1 cellular context compared by ENCODE assay signal in the genomic region with DNA sequence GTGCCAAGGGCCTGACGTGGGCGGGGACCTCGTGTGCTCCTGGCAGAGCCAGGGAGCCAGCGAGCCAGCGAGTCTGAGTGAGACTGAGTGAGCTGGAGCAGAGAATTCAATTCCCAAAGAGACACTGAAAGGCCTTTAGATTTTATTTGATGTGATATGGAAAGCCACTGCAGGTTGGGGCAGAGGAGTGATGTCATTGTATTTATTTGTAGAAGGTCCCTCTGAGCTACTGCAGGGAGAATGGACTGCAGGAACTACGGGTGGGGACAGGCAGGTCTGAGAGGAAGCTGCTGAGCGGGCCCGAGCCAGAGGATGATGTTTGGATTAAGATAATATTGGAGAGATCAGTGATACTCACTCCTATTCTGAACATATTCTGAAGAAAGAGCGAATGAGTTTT.
TF ChIP-seq lines count a peak whose summit lies in the region.

No MANE protein-coding gene starts in this region.

TF ChIP-seq in HEK293, 187 proteins besides CTCF, POLR2A, EP300 and RAD21 (continued from another document):
- TF ChIP-seq, protein P1, sequence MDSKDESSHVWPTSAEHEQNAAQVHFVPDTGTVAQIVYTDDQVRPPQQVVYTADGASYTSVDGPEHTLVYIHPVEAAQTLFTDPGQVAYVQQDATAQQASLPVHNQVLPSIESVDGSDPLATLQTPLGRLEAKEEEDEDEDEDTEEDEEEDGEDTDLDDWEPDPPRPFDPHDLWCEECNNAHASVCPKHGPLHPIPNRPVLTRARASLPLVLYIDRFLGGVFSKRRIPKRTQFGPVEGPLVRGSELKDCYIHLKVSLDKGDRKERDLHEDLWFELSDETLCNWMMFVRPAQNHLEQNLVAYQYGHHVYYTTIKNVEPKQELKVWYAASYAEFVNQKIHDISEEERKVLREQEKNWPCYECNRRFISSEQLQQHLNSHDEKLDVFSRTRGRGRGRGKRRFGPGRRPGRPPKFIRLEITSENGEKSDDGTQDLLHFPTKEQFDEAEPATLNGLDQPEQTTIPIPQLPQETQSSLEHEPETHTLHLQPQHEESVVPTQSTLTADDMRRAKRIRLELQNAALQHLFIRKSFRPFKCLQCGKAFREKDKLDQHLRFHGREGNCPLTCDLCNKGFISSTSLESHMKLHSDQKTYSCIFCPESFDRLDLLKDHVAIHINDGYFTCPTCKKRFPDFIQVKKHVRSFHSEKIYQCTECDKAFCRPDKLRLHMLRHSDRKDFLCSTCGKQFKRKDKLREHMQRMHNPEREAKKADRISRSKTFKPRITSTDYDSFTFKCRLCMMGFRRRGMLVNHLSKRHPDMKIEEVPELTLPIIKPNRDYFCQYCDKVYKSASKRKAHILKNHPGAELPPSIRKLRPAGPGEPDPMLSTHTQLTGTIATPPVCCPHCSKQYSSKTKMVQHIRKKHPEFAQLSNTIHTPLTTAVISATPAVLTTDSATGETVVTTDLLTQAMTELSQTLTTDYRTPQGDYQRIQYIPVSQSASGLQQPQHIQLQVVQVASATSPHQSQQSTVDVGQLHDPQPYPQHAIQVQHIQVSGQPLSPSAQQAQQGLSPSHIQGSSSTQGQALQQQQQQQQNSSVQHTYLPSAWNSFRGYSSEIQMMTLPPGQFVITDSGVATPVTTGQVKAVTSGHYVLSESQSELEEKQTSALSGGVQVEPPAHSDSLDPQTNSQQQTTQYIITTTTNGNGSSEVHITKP (tag by site-specific recombination; IDR thresholded peaks at IDR 0.05): peak; percentile 69
- TF ChIP-seq, protein P2, sequence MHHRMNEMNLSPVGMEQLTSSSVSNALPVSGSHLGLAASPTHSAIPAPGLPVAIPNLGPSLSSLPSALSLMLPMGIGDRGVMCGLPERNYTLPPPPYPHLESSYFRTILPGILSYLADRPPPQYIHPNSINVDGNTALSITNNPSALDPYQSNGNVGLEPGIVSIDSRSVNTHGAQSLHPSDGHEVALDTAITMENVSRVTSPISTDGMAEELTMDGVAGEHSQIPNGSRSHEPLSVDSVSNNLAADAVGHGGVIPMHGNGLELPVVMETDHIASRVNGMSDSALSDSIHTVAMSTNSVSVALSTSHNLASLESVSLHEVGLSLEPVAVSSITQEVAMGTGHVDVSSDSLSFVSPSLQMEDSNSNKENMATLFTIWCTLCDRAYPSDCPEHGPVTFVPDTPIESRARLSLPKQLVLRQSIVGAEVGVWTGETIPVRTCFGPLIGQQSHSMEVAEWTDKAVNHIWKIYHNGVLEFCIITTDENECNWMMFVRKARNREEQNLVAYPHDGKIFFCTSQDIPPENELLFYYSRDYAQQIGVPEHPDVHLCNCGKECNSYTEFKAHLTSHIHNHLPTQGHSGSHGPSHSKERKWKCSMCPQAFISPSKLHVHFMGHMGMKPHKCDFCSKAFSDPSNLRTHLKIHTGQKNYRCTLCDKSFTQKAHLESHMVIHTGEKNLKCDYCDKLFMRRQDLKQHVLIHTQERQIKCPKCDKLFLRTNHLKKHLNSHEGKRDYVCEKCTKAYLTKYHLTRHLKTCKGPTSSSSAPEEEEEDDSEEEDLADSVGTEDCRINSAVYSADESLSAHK (tag by site-specific recombination; IDR thresholded peaks at IDR 0.05): peak; percentile 46
- TF ChIP-seq ZNF600 (tag by site-specific recombination; IDR thresholded peaks at IDR 0.05) (peak; percentile 68), ZBTB17 (tag by site-specific recombination; IDR thresholded peaks at IDR 0.05) (0 out of 2 replicates have a peak, but pooled peaks have one; percentile 31)
